ENCODE assay signal across 20 cellular contexts in the genomic region with DNA sequence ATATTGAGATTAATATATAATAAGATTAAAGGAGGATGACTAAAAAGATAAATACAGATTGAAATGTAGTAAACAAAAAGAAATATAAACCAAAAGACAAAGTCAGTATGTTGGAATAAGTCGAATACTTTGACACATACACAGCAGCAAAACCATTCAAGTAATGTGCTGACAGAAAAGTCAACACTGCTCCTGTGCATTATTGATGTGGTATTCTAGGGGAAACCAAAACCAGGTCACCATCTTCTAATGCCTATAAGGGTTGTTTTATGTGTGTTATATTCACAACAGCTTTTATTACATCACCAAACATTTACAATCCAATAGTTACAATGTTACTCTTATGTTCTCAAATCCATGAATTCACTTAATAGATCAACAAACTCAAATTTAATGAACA.
DNase-seq lines count a peak whose midpoint lies in the region; ATAC-seq, FAIRE-seq and TF ChIP-seq lines count a peak whose summit lies in the region.
"Had no signal": no experiment of that assay in that cellular context is flagged by ENCODE, and none has a peak within 500 bp of the region (broad histone marks: within the 10 kb centered on the region; RNA-seq: fewer than 3 reads in every experiment).

No MANE protein-coding gene starts in this region.

- peaks cover 2 to 6% (median 4%) of the 10 kb centered on the region in 4 donors for H3K4me1 Mint-ChIP-seq in CD4-positive, alpha-beta memory T cell
- peaks cover 8% of the 10 kb centered on the region for H3K4me1 Mint-ChIP-seq in T-helper 17 cell

- no peaks in the 10 kb centered on the region for H3K36me3 Mint-ChIP-seq in CD4-positive, alpha-beta memory T cell
- no peaks in the 10 kb centered on the region for H3K36me3 Mint-ChIP-seq in T-helper 17 cell (ENCODE audit: low read depth)

- H3K36me3 ChIP-seq in CD4-positive, alpha-beta memory T cell (ENCODE audit: insufficient read depth, low read length), result no peaks in the 10 kb centered on the region
- H3K36me3 ChIP-seq in mesenchymal stem cell (ENCODE audit: control insufficient read depth in 1 of 2, insufficient read depth in 2 of 2, low read depth in 1 of 2, low read length in 2 of 2), result no peaks in the 10 kb centered on the region
- no peaks in the 10 kb centered on the region for H3K36me3 ChIP-seq in pancreas
- H3K36me3 ChIP-seq: BLaER1 had no signal

- no peak overlapping the region for H4K91ac ChIP-seq in mesenchymal stem cell (ENCODE audit: low read length)

- H3K79me1 ChIP-seq in mesenchymal stem cell (replicated peaks; ENCODE audit: low read length, poor library complexity, severe bottlenecking), result no peaks in the 10 kb centered on the region

- peak; percentile 99 for ATAC-seq in T-helper 17 cell
- ATAC-seq in GM18517 (IDR thresholded peaks at IDR 0.05; ENCODE audit: unreplicated experiment), result no peak
- no peak for ATAC-seq in pancreas

- no peak overlapping the region for H2BK5ac ChIP-seq in mesenchymal stem cell (ENCODE audit: low read depth, low read length, poor library complexity, severe bottlenecking)

- intact Hi-C loops in CD4-positive, alpha-beta memory T cell (cut with micrococcal nuclease), result no loop called here
- intact Hi-C loops in pancreas (cut with DNase I) (no loop called here), dorsolateral prefrontal cortex (cut with DNase I) (no loop called here)

- H3K4me1 ChIP-seq in CD4-positive, alpha-beta memory T cell (ENCODE audit: insufficient read depth, low read length), result no peaks in the 10 kb centered on the region
- H3K4me1 ChIP-seq in mesenchymal stem cell (ENCODE audit: control insufficient read depth, insufficient read depth, low read depth, low read length), result peaks cover 2% of the 10 kb centered on the region
- H3K4me1 ChIP-seq in pancreas, result no peaks in the 10 kb centered on the region
- H3K4me1 ChIP-seq: BLaER1 had no signal

- H3K27ac Mint-ChIP-seq in CD4-positive, alpha-beta memory T cell, result peak overlapping the region in 4 of 7 donors; percentile 31 to 79 (median 52)
- H3K27ac Mint-ChIP-seq in T-helper 17 cell, result peak overlapping the region; percentile 74
- H3K27ac Mint-ChIP-seq: HFFc6 had no signal

- H3K9me3 Mint-ChIP-seq in CD4-positive, alpha-beta memory T cell, result peaks cover 0 to 4% (median 0%) of the 10 kb centered on the region in 8 donors
- H3K9me3 Mint-ChIP-seq: HFFc6 had no signal

- no peak overlapping the region for H4K8ac ChIP-seq in mesenchymal stem cell (ENCODE audit: low read length)

- H3K27me3 Mint-ChIP-seq in CD4-positive, alpha-beta memory T cell, result no peaks in the 10 kb centered on the region
- H3K27me3 Mint-ChIP-seq in T-helper 17 cell, result no peaks in the 10 kb centered on the region

- H2BK120ac ChIP-seq in mesenchymal stem cell (ENCODE audit: low read depth, low read length), result no peak overlapping the region

- no peak overlapping the region for H3K14ac ChIP-seq in mesenchymal stem cell (ENCODE audit: low read length in 2 of 2)

- H2AFZ ChIP-seq in mesenchymal stem cell (ENCODE audit: low read depth, low read length), result no peak overlapping the region

- CTCF ChIA-PET in CD4-positive, alpha-beta memory T cell (lab: Charles Lee; ENCODE audit: partially characterized antibody), result no interaction called here

- no peak overlapping the region for H3K9ac ChIP-seq in mesenchymal stem cell (ENCODE audit: low read length)
- H3K9ac ChIP-seq: BLaER1 had no signal

- H3K23ac ChIP-seq in mesenchymal stem cell (ENCODE audit: low read length in 2 of 2), result no peak overlapping the region

- H3K4me3 ChIP-seq in CD4-positive, alpha-beta memory T cell (ENCODE audit: low read length in 2 of 2), result no peak overlapping the region
- no peak overlapping the region for H3K4me3 ChIP-seq in Jurkat, Clone E6-1 (ENCODE audit: low read length)
- H3K4me3 ChIP-seq in mesenchymal stem cell (ENCODE audit: insufficient read depth in 1 of 2, low read depth in 1 of 2, low read length in 2 of 2), result no peak overlapping the region
- H3K4me3 ChIP-seq in pancreas, result no peak overlapping the region
- no peak overlapping the region for H3K4me3 ChIP-seq in dorsolateral prefrontal cortex
- H3K4me3 ChIP-seq: BLaER1 had no signal

- no CpG with 5 or more reads among the region's 1 CpG for WGBS in mesenchymal stem cell
- WGBS in pancreas, 2 donors, result 39 to 42% methylated on average over 1 of the region's 1 CpG

- no peaks in the 10 kb centered on the region for H3K9me3 ChIP-seq in CD4-positive, alpha-beta memory T cell (ENCODE audit: control insufficient read depth in 1 of 2, low read length in 2 of 2)
- no peaks in the 10 kb centered on the region for H3K9me3 ChIP-seq in T-helper 17 cell (ENCODE audit: control insufficient read depth, low read length, poor library complexity, severe bottlenecking)
- H3K9me3 ChIP-seq in mesenchymal stem cell (ENCODE audit: control insufficient read depth, low read length), result no peaks in the 10 kb centered on the region
- no peaks in the 10 kb centered on the region for H3K9me3 ChIP-seq in pancreas
- H3K9me3 ChIP-seq: BLaER1 had no signal

- DNase-seq in CD4-positive, alpha-beta memory T cell, result peak in 4 of 5 donors; percentile 15 to 34 (median 22)
- peak; percentile 49 for DNase-seq in Jurkat, Clone E6-1 (ENCODE audit: low read depth, low spot score)
- DNase-seq in T-helper 17 cell (no peak), mesenchymal stem cell (no peak), pancreas (no peak), dorsolateral prefrontal cortex (no peak)
- DNase-seq: 8988T, AML-193, Calu3, DMS 273 treated with DMSO at 0.1 percent for 48 hours, DMS79 treated with DMSO at 0.1 percent for 48 hours, GDM1, GOT3, HCEC 1CT, HFFc6, Kasumi-1, KBM-7 had no signal

- no peak overlapping the region for H3K27ac ChIP-seq in CD4-positive, alpha-beta memory T cell (ENCODE audit: low read depth, low read length)
- H3K27ac ChIP-seq in mesenchymal stem cell (ENCODE audit: low read length, poor library complexity, severe bottlenecking) (peak overlapping the region; percentile 93), pancreas (no peak overlapping the region), dorsolateral prefrontal cortex (no peak overlapping the region)
- H3K27ac ChIP-seq: BLaER1, HL-60 had no signal

- TF ChIP-seq CTCF in pancreas (IDR thresholded peaks at IDR 0.05) (no peak), dorsolateral prefrontal cortex (IDR thresholded peaks at IDR 0.05 in 54 of 56, conservative IDR thresholded peaks at IDR 0.05 in 2 of 56; ENCODE audit: low read depth in 1 of 56, partially characterized antibody in 56 of 56) (no peak)

- POLR2A ChIA-PET in CD4-positive, alpha-beta memory T cell (lab: Charles Lee; ENCODE audit: partially characterized antibody), result no interaction called here

- no peaks in the 10 kb centered on the region for H3K27me3 ChIP-seq in CD4-positive, alpha-beta memory T cell (ENCODE audit: insufficient read depth, low read length)
- no peaks in the 10 kb centered on the region for H3K27me3 ChIP-seq in mesenchymal stem cell (ENCODE audit: control insufficient read depth in 1 of 2, insufficient read depth in 1 of 2, low read length in 2 of 2)
- H3K27me3 ChIP-seq in pancreas, result no peaks in the 10 kb centered on the region
- no peaks in the 10 kb centered on the region for H3K27me3 ChIP-seq in dorsolateral prefrontal cortex
- H3K27me3 ChIP-seq: BLaER1 had no signal

- no peak overlapping the region for H2BK12ac ChIP-seq in mesenchymal stem cell (ENCODE audit: low read length in 2 of 2)

- no peak overlapping the region for H2BK15ac ChIP-seq in mesenchymal stem cell (ENCODE audit: low read depth, poor library complexity, severe bottlenecking)

- FAIRE-seq in pancreas (lab: Jason Lieb, UNC), result no peak

- no peak overlapping the region for H3K18ac ChIP-seq in mesenchymal stem cell (ENCODE audit: low read depth in 1 of 2, low read length in 2 of 2)

- H2AK5ac ChIP-seq in mesenchymal stem cell (ENCODE audit: low read length, severe bottlenecking), result no peak overlapping the region

- no peak overlapping the region for H3K4ac ChIP-seq in mesenchymal stem cell (ENCODE audit: low read depth in 1 of 2, low read length in 2 of 2)

- no peak overlapping the region for H3K4me2 ChIP-seq in mesenchymal stem cell (ENCODE audit: low read length, poor library complexity, severe bottlenecking)
- H3K4me2 ChIP-seq: BLaER1 had no signal

- H3K4me3 Mint-ChIP-seq in CD4-positive, alpha-beta memory T cell, result peak overlapping the region in 3 of 8 donors; percentile 11 to 78 (median 37)
- peak overlapping the region; percentile 10 for H3K4me3 Mint-ChIP-seq in T-helper 17 cell
- H3K4me3 Mint-ChIP-seq: HFFc6 had no signal

Comparison
In these comparisons a context has a peak if more than half of its experiments do, and no peak if none do; other contexts are left out.
1. DNase-seq: peak in CD4-positive, alpha-beta memory T cell (4 of 5) and Jurkat, Clone E6-1 (single experiment); none in T-helper 17 cell (0 of 3), mesenchymal stem cell (single experiment), pancreas (0 of 6) and dorsolateral prefrontal cortex (0 of 10).